ENCODE assay signal across 9 cellular contexts in genomic region chr21:25313891-25314646, GRCh38.
A peak's percentile ranks its signal among the peaks of the same experiment; 100 is the strongest.
DNase-seq lines count a peak whose midpoint lies in the region; ATAC-seq and TF ChIP-seq lines count a peak whose summit lies in the region.
"Had no signal": no experiment of that assay in that cellular context is flagged by ENCODE, and none has a peak within 500 bp of the region (broad histone marks: within the 10 kb centered on the region; RNA-seq: fewer than 3 reads in every experiment).

No MANE protein-coding gene starts in this region.

- H3K4me1 ChIP-seq in MM.1S (ENCODE audit: low read length), result no peaks in the 10 kb centered on the region
- H3K4me1 ChIP-seq in neural progenitor cell, result no peaks in the 10 kb centered on the region

- H3K27ac ChIP-seq in MM.1S (ENCODE audit: low read length) (no peak overlapping the region), WERI-Rb-1 (no peak overlapping the region), neural progenitor cell (no peak overlapping the region)

- no peaks in the 10 kb centered on the region for H3K9me2 ChIP-seq in MM.1S (replicated peaks; ENCODE audit: insufficient read depth, low read length)

- H3K9ac ChIP-seq in MM.1S (ENCODE audit: low read length), result no peak overlapping the region
- H3K9ac ChIP-seq in neural progenitor cell, result no peak overlapping the region

- H3K36me3 ChIP-seq in MM.1S (replicated peaks; ENCODE audit: insufficient read depth, low read length) (no peaks in the 10 kb centered on the region), WERI-Rb-1 (no peaks in the 10 kb centered on the region), neural progenitor cell (no peaks in the 10 kb centered on the region)

- peak overlapping the region; percentile 58 for H2AFZ ChIP-seq in MM.1S (ENCODE audit: low read length)
- H2AFZ ChIP-seq in neural progenitor cell (replicated peaks), result no peak overlapping the region

- DNase-seq in GM12865 (ENCODE audit: low read depth), result peak; percentile 39
- DNase-seq in MM.1S, result no peak
- DNase-seq in WERI-Rb-1, result no peak
- no peak for DNase-seq in neural progenitor cell (ENCODE audit: low spot score)
- no peak for DNase-seq in UCSD-AML1 (lab: John Stamatoyannopoulos, UW; ENCODE audit: unreplicated experiment)
- DNase-seq in T-helper 17 cell, result no peak
- DNase-seq: head of caudate nucleus had no signal

- no peaks in the 10 kb centered on the region for H4K20me1 ChIP-seq in MM.1S (ENCODE audit: insufficient read depth, low read length)
- H4K20me1 ChIP-seq in neural progenitor cell (ENCODE audit: low read depth), result no peaks in the 10 kb centered on the region

- no peaks in the 10 kb centered on the region for H3F3A ChIP-seq in MM.1S (ENCODE audit: insufficient read depth, low read length)
- no peaks in the 10 kb centered on the region for H3F3A ChIP-seq in neural progenitor cell (ENCODE audit: low read depth)

- H3K4me2 ChIP-seq in MM.1S (ENCODE audit: low read depth, low read length) (peak overlapping the region; percentile 58), neural progenitor cell (no peak overlapping the region)

- no peaks in the 10 kb centered on the region for H3K27me3 Mint-ChIP-seq in neural progenitor cell (ENCODE audit: insufficient read depth, low read depth)
- no peaks in the 10 kb centered on the region for H3K27me3 Mint-ChIP-seq in T-helper 17 cell

- no peaks in the 10 kb centered on the region for H3K27me3 ChIP-seq in MM.1S (replicated peaks; ENCODE audit: insufficient read depth, low read length)
- H3K27me3 ChIP-seq in WERI-Rb-1 (ENCODE audit: insufficient read depth, low read depth, severe bottlenecking), result no peaks in the 10 kb centered on the region
- H3K27me3 ChIP-seq in neural progenitor cell, result no peaks in the 10 kb centered on the region

- H3K9me3 Mint-ChIP-seq in neural progenitor cell, result no peaks in the 10 kb centered on the region

- H3K79me2 ChIP-seq in MM.1S (ENCODE audit: low read length) (no peaks in the 10 kb centered on the region), neural progenitor cell (ENCODE audit: low read depth) (no peaks in the 10 kb centered on the region)

- ATAC-seq in GM21360 (IDR thresholded peaks at IDR 0.05; ENCODE audit: unreplicated experiment) (no peak), GM18870 (IDR thresholded peaks at IDR 0.05; ENCODE audit: unreplicated experiment) (no peak), T-helper 17 cell (no peak)

- peak; percentile 25 for TF ChIP-seq CTCF in GM12865 (IDR thresholded peaks at IDR 0.05; ENCODE audit: insufficient read depth, low read depth, low read length, missing control alignments)
- peak; percentile 49 for TF ChIP-seq CTCF in MM.1S (IDR thresholded peaks at IDR 0.05; ENCODE audit: low read length)
- TF ChIP-seq CTCF in WERI-Rb-1 (IDR thresholded peaks at IDR 0.05; ENCODE audit: low read depth, low read length), result peak; percentile 43
- TF ChIP-seq CTCF in neural progenitor cell (IDR thresholded peaks at IDR 0.05), result peak; percentile 34

- H3K9me3 ChIP-seq in MM.1S (replicated peaks; ENCODE audit: insufficient read depth, low read length), result no peaks in the 10 kb centered on the region
- H3K9me3 ChIP-seq in WERI-Rb-1 (ENCODE audit: severe bottlenecking), result peaks cover 2% of the 10 kb centered on the region
- H3K9me3 ChIP-seq in neural progenitor cell (ENCODE audit: low read depth), result no peaks in the 10 kb centered on the region
- no peaks in the 10 kb centered on the region for H3K9me3 ChIP-seq in T-helper 17 cell (ENCODE audit: control insufficient read depth, low read length, poor library complexity, severe bottlenecking)

- no peaks in the 10 kb centered on the region for H3K36me3 Mint-ChIP-seq in neural progenitor cell
- no peaks in the 10 kb centered on the region for H3K36me3 Mint-ChIP-seq in T-helper 17 cell (ENCODE audit: low read depth)

- H3K27ac Mint-ChIP-seq in neural progenitor cell, result no peak overlapping the region
- no peak overlapping the region for H3K27ac Mint-ChIP-seq in T-helper 17 cell

- H3K4me3 Mint-ChIP-seq in neural progenitor cell (no peak overlapping the region), T-helper 17 cell (no peak overlapping the region)

- H3K4me1 Mint-ChIP-seq in neural progenitor cell, result no peaks in the 10 kb centered on the region
- peaks cover 3% of the 10 kb centered on the region for H3K4me1 Mint-ChIP-seq in T-helper 17 cell

- H3K4me3 ChIP-seq in GM12865 (ENCODE audit: low read depth, low read length) (no peak overlapping the region), MM.1S (ENCODE audit: low read length) (peak overlapping the region; percentile 38; the same call in 1 of the 2 replicates), WERI-Rb-1 (ENCODE audit: low read depth, low read length) (no peak overlapping the region), neural progenitor cell (no peak overlapping the region)
